In genomic region chr7:139635521-139636240, GRCh38 we compare ENCODE assay signal across 11 cellular contexts.
DNase-seq lines count a peak whose midpoint lies in the region; ATAC-seq and TF ChIP-seq lines count a peak whose summit lies in the region.
"Had no signal": no experiment of that assay in that cellular context is flagged by ENCODE, and none has a peak within 500 bp of the region (broad histone marks: within the 10 kb centered on the region; RNA-seq: fewer than 3 reads in every experiment).

No MANE protein-coding gene starts in this region.

- H3K4me1 Mint-ChIP-seq in activated CD8-positive, alpha-beta memory T cell treated with anti-CD3 and anti-CD28 coated beads, Interleukin-2, amount 10 ng/mL, durations not matched to agents 7 days and 5 days, result peaks cover 28% of the 10 kb centered on the region
- peaks cover 15 to 31% of the 10 kb centered on the region in 2 donors for H3K4me1 Mint-ChIP-seq in effector memory CD8-positive, alpha-beta T cell (ENCODE audit: low read depth in 2 of 2)

- no peak overlapping the region for H3K4me3 ChIP-seq in Peyer's patch
- H3K4me3 ChIP-seq in spleen, result no peak overlapping the region

- H3K9me3 ChIP-seq in Peyer's patch (no peaks in the 10 kb centered on the region), spleen (no peaks in the 10 kb centered on the region)

- 63 to 74% (median 68%) methylated on average over 25 of the region's 25 CpGs for WGBS in spleen, 5 donors

- no peaks in the 10 kb centered on the region for H3K4me1 ChIP-seq in Peyer's patch
- peaks cover 0 to 52% (median 3%) of the 10 kb centered on the region in 6 donors for H3K4me1 ChIP-seq in spleen

- peak overlapping the region; percentile 93 for H3K27ac Mint-ChIP-seq in activated CD8-positive, alpha-beta memory T cell treated with anti-CD3 and anti-CD28 coated beads, Interleukin-2, amount 10 ng/mL, durations not matched to agents 7 days and 5 days
- H3K27ac Mint-ChIP-seq in effector memory CD8-positive, alpha-beta T cell, result peak overlapping the region; percentile 47 to 73
- H3K27ac Mint-ChIP-seq: dendritic cell treated with granulocyte-macrophage colony-stimulating factor and Interleukin-4, amounts not matched to agents 40 ng/mL and 50 ng/mL, for 4 days had no signal

- no peaks in the 10 kb centered on the region for H3K27me3 Mint-ChIP-seq in activated CD8-positive, alpha-beta memory T cell treated with anti-CD3 and anti-CD28 coated beads, Interleukin-2, amount 10 ng/mL, durations not matched to agents 7 days and 5 days
- H3K27me3 Mint-ChIP-seq in effector memory CD8-positive, alpha-beta T cell, result no peaks in the 10 kb centered on the region
- H3K27me3 Mint-ChIP-seq: dendritic cell treated with granulocyte-macrophage colony-stimulating factor and Interleukin-4, amounts not matched to agents 40 ng/mL and 50 ng/mL, for 4 days had no signal

- peaks cover 12% of the 10 kb centered on the region for H3K36me3 Mint-ChIP-seq in activated CD8-positive, alpha-beta memory T cell treated with anti-CD3 and anti-CD28 coated beads, Interleukin-2, amount 10 ng/mL, durations not matched to agents 7 days and 5 days
- peaks cover 7% of the 10 kb centered on the region for H3K36me3 Mint-ChIP-seq in effector memory CD8-positive, alpha-beta T cell (ENCODE audit: insufficient read depth)

- H3K27me3 ChIP-seq in Peyer's patch (no peaks in the 10 kb centered on the region), spleen (replicated peaks in 1 of 7) (no peaks in the 10 kb centered on the region)

- H3K4me3 Mint-ChIP-seq in activated CD8-positive, alpha-beta memory T cell treated with anti-CD3 and anti-CD28 coated beads, Interleukin-2, amount 10 ng/mL, durations not matched to agents 7 days and 5 days, result peak overlapping the region; percentile 66
- H3K4me3 Mint-ChIP-seq in effector memory CD8-positive, alpha-beta T cell, result peak overlapping the region in 1 of 2 donors; percentile 10
- H3K4me3 Mint-ChIP-seq: dendritic cell treated with granulocyte-macrophage colony-stimulating factor and Interleukin-4, amounts not matched to agents 40 ng/mL and 50 ng/mL, for 4 days had no signal

- intact Hi-C loops in spleen (cut with DNase I; ENCODE audit: low total_unique reads), result no loop called here

- H3K36me3 ChIP-seq in Peyer's patch, result peaks cover 0 to 9% (median 0%) of the 10 kb centered on the region in 3 donors
- peaks cover 0 to 80% (median 6%) of the 10 kb centered on the region in 6 donors for H3K36me3 ChIP-seq in spleen

- H3K9me3 Mint-ChIP-seq in activated CD8-positive, alpha-beta memory T cell treated with anti-CD3 and anti-CD28 coated beads, Interleukin-2, amount 10 ng/mL, durations not matched to agents 7 days and 5 days (ENCODE audit: low read depth), result no peaks in the 10 kb centered on the region
- H3K9me3 Mint-ChIP-seq in effector memory CD8-positive, alpha-beta T cell, result no peaks in the 10 kb centered on the region
- H3K9me3 Mint-ChIP-seq: dendritic cell treated with granulocyte-macrophage colony-stimulating factor and Interleukin-4, amounts not matched to agents 40 ng/mL and 50 ng/mL, for 4 days had no signal

- H3K27ac ChIP-seq in Peyer's patch (no peak overlapping the region), spleen (no peak overlapping the region)

- DNase-seq in MV-4-11 (lab: John Stamatoyannopoulos, UW), result peak; percentile 57
- DNase-seq in activated CD8-positive, alpha-beta memory T cell treated with anti-CD3 and anti-CD28 coated beads, Interleukin-2, amount 10 ng/mL, durations not matched to agents 7 days and 5 days, result peak; percentile 90
- DNase-seq in effector memory CD8-positive, alpha-beta T cell, result peak; percentile 5 to 30 (median 16)
- DNase-seq in stimulated activated CD8-positive, alpha-beta memory T cell treated with anti-CD3 and anti-CD28 coated beads, Interleukin-12 subunit alpha, Interleukin-12 subunit beta, amount 100 ng/mL, for 4 hours (ENCODE audit: low read depth), result peak; percentile 38
- DNase-seq in Peyer's patch, result no peak
- DNase-seq in NCI-H128 (lab: John Stamatoyannopoulos, UW; ENCODE audit: unreplicated experiment), result no peak
- no peak for DNase-seq in spleen
- DNase-seq in DMS114 treated with DMSO at 0.1 percent for 48 hours (lab: John Stamatoyannopoulos, UW; ENCODE audit: unreplicated experiment), result no peak
- DNase-seq: kidney had no signal

- CTCF ChIA-PET in activated CD8-positive, alpha-beta memory T cell treated with anti-CD3 and anti-CD28 coated beads, Interleukin-2, amount 10 ng/mL, durations not matched to agents 7 days and 5 days (lab: Charles Lee), result interaction anchor here (0.8 to 3.4 kb wide), 4 partner anchors 8 to 368 kb away, joined by 3 to 32 read pairs (median 4); no protein-coding TSS in a partner anchor

- no peak for TF ChIP-seq CTCF in Peyer's patch (IDR thresholded peaks at IDR 0.05)
- no peak for TF ChIP-seq CTCF in spleen (IDR thresholded peaks at IDR 0.05 in 8 of 11, conservative IDR thresholded peaks at IDR 0.05 in 3 of 11)

- no peak for TF ChIP-seq POLR2A in Peyer's patch (IDR thresholded peaks at IDR 0.05)
- no peak for TF ChIP-seq POLR2A in spleen (IDR thresholded peaks at IDR 0.05)

- peak; percentile 97 for ATAC-seq in activated CD8-positive, alpha-beta memory T cell treated with anti-CD3 and anti-CD28 coated beads, Interleukin-2, amount 10 ng/mL, durations not matched to agents 7 days and 5 days
- ATAC-seq in effector memory CD8-positive, alpha-beta T cell (replicated peaks), result peak; percentile 90
- ATAC-seq: Panc1 had no signal

Comparison
In these comparisons a context has a peak if more than half of its experiments do, and no peak if none do; other contexts are left out.
1. DNase-seq: peak in MV-4-11 (single experiment), activated CD8-positive, alpha-beta memory T cell treated with anti-CD3 and anti-CD28 coated beads, Interleukin-2, amount 10 ng/mL, durations not matched to agents 7 days and 5 days (single experiment), effector memory CD8-positive, alpha-beta T cell (3 of 3) and stimulated activated CD8-positive, alpha-beta memory T cell treated with anti-CD3 and anti-CD28 coated beads, Interleukin-12 subunit alpha, Interleukin-12 subunit beta, amount 100 ng/mL, for 4 hours (single experiment); none in Peyer's patch (0 of 3), NCI-H128 (single experiment), spleen (single experiment) and DMS114 treated with DMSO at 0.1 percent for 48 hours (single experiment).